In genomic region chr1:116537439-116537838, GRCh38 we compare ENCODE assay signal across 14 cellular contexts. TPM values are rescaled to one million over a fixed set of nuclear protein-coding genes. Genes with fewer than 3 reads are reported as not detected.
DNase-seq lines count a peak whose midpoint lies in the region; ATAC-seq and TF ChIP-seq lines count a peak whose summit lies in the region.
"Had no signal": no experiment of that assay in that cellular context is flagged by ENCODE, and none has a peak within 500 bp of the region (broad histone marks: within the 10 kb centered on the region; RNA-seq: fewer than 3 reads in every experiment).

No MANE protein-coding gene starts in this region.

- no peaks in the 10 kb centered on the region for H3K27me3 Mint-ChIP-seq in dendritic cell treated with granulocyte-macrophage colony-stimulating factor and Interleukin-4, amounts not matched to agents 40 ng/mL and 50 ng/mL, for 4 days

- peaks cover 78% of the 10 kb centered on the region for H3K36me3 Mint-ChIP-seq in dendritic cell treated with granulocyte-macrophage colony-stimulating factor and Interleukin-4, amounts not matched to agents 40 ng/mL and 50 ng/mL, for 4 days (ENCODE audit: low read depth)

- no peak for TF ChIP-seq CTCF in omental fat pad (IDR thresholded peaks at IDR 0.05)

- H3K4me3 Mint-ChIP-seq in dendritic cell treated with granulocyte-macrophage colony-stimulating factor and Interleukin-4, amounts not matched to agents 40 ng/mL and 50 ng/mL, for 4 days = no peak overlapping the region
- H3K4me3 Mint-ChIP-seq: endodermal cell, mesothelial cell of epicardium had no signal

- H3K4me1 Mint-ChIP-seq in dendritic cell treated with granulocyte-macrophage colony-stimulating factor and Interleukin-4, amounts not matched to agents 40 ng/mL and 50 ng/mL, for 4 days (ENCODE audit: low read depth) = peaks cover 62% of the 10 kb centered on the region
- H3K4me1 Mint-ChIP-seq: endodermal cell, mesothelial cell of epicardium had no signal

- peak overlapping the region; percentile 77 for H3K27ac Mint-ChIP-seq in dendritic cell treated with granulocyte-macrophage colony-stimulating factor and Interleukin-4, amounts not matched to agents 40 ng/mL and 50 ng/mL, for 4 days
- H3K27ac Mint-ChIP-seq: endodermal cell, mesothelial cell of epicardium had no signal

- peaks cover 9% of the 10 kb centered on the region for H3K9me3 Mint-ChIP-seq in dendritic cell treated with granulocyte-macrophage colony-stimulating factor and Interleukin-4, amounts not matched to agents 40 ng/mL and 50 ng/mL, for 4 days

- DNase-seq in NK-92 treated with Interleukin-12 subunit alpha and Interleukin-12 subunit beta, amount 100 ng/mL, for 24 hours (lab: John Stamatoyannopoulos, UW) = peak; percentile 66
- DNase-seq in NK-92 (lab: John Stamatoyannopoulos, UW; ENCODE audit: unreplicated experiment) (no peak), NCI-H226 (peak; percentile 7), omental fat pad (ENCODE audit: low spot score) (no peak), mesenteric fat pad (ENCODE audit: low spot score) (no peak), NCI-H2227 treated with DMSO at 0.1 percent for 48 hours (lab: John Stamatoyannopoulos, UW) (no peak)
- DNase-seq: amniotic stem cell, endodermal cell, NCI-H1105 treated with DMSO at 0.1 percent for 48 hours, T-helper 9 cell, tibial artery had no signal

- ATAC-seq in omental fat pad (ENCODE audit: low FRiP score) = peak; percentile 47
- no peak for ATAC-seq in GM18520 (IDR thresholded peaks at IDR 0.05; ENCODE audit: unreplicated experiment)

- intact Hi-C loops in dendritic cell treated with granulocyte-macrophage colony-stimulating factor and Interleukin-4, amounts not matched to agents 40 ng/mL and 50 ng/mL, for 4 days (cut with micrococcal nuclease) = loop anchor here (5.0 kb wide), 2 partner anchors 35 kb away; partner anchors contain the start of gene CD58

RNA-seq across cellular contexts. Expression of gene CD58, which starts 33.4 kb away (rescaled TPM):
- total RNA-seq in omental fat pad (10 to 100 TPM; 23.8 to 53.4 (median 27.1) TPM), mesenteric fat pad (23.9 TPM)

Comparison
In these comparisons a context has a peak if more than half of its experiments do, and no peak if none do; other contexts are left out.
1. DNase-seq: peak in NK-92 treated with Interleukin-12 subunit alpha and Interleukin-12 subunit beta, amount 100 ng/mL, for 24 hours (single experiment) and NCI-H226 (single experiment); none in NK-92 (single experiment), omental fat pad (single experiment), mesenteric fat pad (single experiment) and NCI-H2227 treated with DMSO at 0.1 percent for 48 hours (single experiment).